Comparison of ENCODE assay signal across 27 cellular contexts in the genomic region with DNA sequence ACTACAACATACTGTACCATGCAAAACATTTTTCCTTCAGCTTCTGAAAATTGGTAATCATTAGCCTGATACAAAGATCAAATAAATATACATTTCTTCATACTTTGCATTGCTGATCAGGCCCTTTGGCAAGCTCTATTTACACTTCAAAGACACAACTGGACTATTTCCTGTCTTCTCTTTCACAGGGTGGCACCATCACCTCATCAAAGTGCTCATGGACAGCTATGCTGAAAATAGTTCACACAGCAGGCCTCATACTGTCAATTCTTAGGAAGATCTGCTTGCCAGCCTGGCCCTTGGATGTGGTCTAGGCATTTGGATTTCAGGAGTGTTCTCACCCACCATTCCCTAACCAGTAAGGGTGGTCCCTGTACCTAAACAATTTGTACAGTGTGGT. TPM values are rescaled to one million over a fixed set of nuclear protein-coding genes. Genes with fewer than 3 reads are reported as not detected.
DNase-seq lines count a peak whose midpoint lies in the region; ATAC-seq and TF ChIP-seq lines count a peak whose summit lies in the region.
"Had no signal": no experiment of that assay in that cellular context is flagged by ENCODE, and none has a peak within 500 bp of the region (broad histone marks: within the 10 kb centered on the region; RNA-seq: fewer than 3 reads in every experiment).

No MANE protein-coding gene starts in this region.

- H2BK120ac ChIP-seq in IMR-90 (ENCODE audit: low read depth, low read length) = peak overlapping the region; percentile 70

- in situ Hi-C loops in IMR-90 (cut with MboI; ENCODE audit: low sequenced_read_pairs) = no loop called here

- CTCF ChIA-PET in IMR-90 (lab: Yijun Ruan, JAX) = interaction anchor here (0.7 to 1.3 kb wide), 3 partner anchors 25 to 239 kb away, joined by 3 to 6 read pairs (median 3); no protein-coding TSS in a partner anchor

- H3K4ac ChIP-seq in IMR-90 (ENCODE audit: low read depth, low read length) = peak overlapping the region; percentile 66

- H3K36me3 Mint-ChIP-seq in stimulated activated effector memory CD8-positive, alpha-beta T cell treated with anti-CD3 and anti-CD28 coated beads, Interleukin-12 subunit alpha, Interleukin-12 subunit beta, amount 100 ng/mL, for 72 hours = no peaks in the 10 kb centered on the region

- H3K79me1 ChIP-seq in IMR-90 (ENCODE audit: low read depth in 1 of 2, low read length in 2 of 2) = no peaks in the 10 kb centered on the region

- H3K4me3 Mint-ChIP-seq in stimulated activated effector memory CD8-positive, alpha-beta T cell treated with anti-CD3 and anti-CD28 coated beads, Interleukin-12 subunit alpha, Interleukin-12 subunit beta, amount 100 ng/mL, for 72 hours = no peak overlapping the region
- H3K4me3 Mint-ChIP-seq: activated T-cell treated with anti-CD3 and anti-CD28 coated beads, Interleukin-2, amount 50 U/mL, for 72 hours; natural killer cell; stimulated activated naive CD8-positive, alpha-beta T cell treated with anti-CD3 and anti-CD28 coated beads, Interleukin-15, amount 100 ng/mL, for 72 hours; T-helper 17 cell had no signal

- peak overlapping the region; percentile 34; the same call in 1 of the 3 replicates for H2BK15ac ChIP-seq in IMR-90 (ENCODE audit: low read depth, low read length)

- ATAC-seq in IMR-90 (ENCODE audit: low read depth) = no peak
- peak; percentile 24 for ATAC-seq in stimulated activated effector memory CD8-positive, alpha-beta T cell treated with anti-CD3 and anti-CD28 coated beads, Interleukin-12 subunit alpha, Interleukin-12 subunit beta, amount 100 ng/mL, for 72 hours
- ATAC-seq in GM21423 (IDR thresholded peaks at IDR 0.05; ENCODE audit: unreplicated experiment) = no peak
- ATAC-seq: activated T-cell treated with anti-CD3 and anti-CD28 coated beads, Interleukin-2, amount 50 U/mL, for 72 hours; gastrocnemius medialis; natural killer cell; SK-N-SH treated with all-trans-retinoic acid at 6 μM for 48 hours; stimulated activated naive CD8-positive, alpha-beta T cell treated with anti-CD3 and anti-CD28 coated beads, Interleukin-15, amount 100 ng/mL, for 72 hours; T-helper 17 cell had no signal

- no peak for TF ChIP-seq CTCF in IMR-90 (conservative IDR thresholded peaks at IDR 0.05; ENCODE audit: low read depth, low read length)

- dilution Hi-C loops in IMR-90 (cut with HindIII; ENCODE audit: low sequenced_read_pairs, unreplicated experiment) = no loop called here

- DNase-seq in EH (ENCODE audit: low read depth) (peak; percentile 7), IMR-90 (no peak), NCI-H526 treated with DMSO at 0.1 percent for 48 hours (lab: John Stamatoyannopoulos, UW) (no peak)
- DNase-seq in stimulated activated effector memory CD8-positive, alpha-beta T cell treated with anti-CD3 and anti-CD28 coated beads, Interleukin-12 subunit alpha, Interleukin-12 subunit beta, amount 100 ng/mL, for 72 hours (ENCODE audit: low spot score in 2 of 2) = no peak
- no peak for DNase-seq in stimulated activated naive CD4-positive, alpha-beta T cell treated with Interleukin-2 at 50 U/mL for 16 hours (lab: John Stamatoyannopoulos, UW)
- DNase-seq: activated CD4-positive, alpha-beta T cell treated with anti-CD3 and anti-CD28 coated beads, Interleukin-2, amount 50 U/mL, for 4 hours; activated CD4-positive, CD25-positive, alpha-beta regulatory T cell; activated naive CD4-positive, alpha-beta T cell; activated T-cell treated with anti-CD3 and anti-CD28 coated beads, Interleukin-2, amount 50 U/mL, for 72 hours; brain microvascular endothelial cell; cerebellar nuclear complex; gastrocnemius medialis; GDM1; KG1; natural killer cell; NCI-H1105 treated with DMSO at 0.1 percent for 48 hours; NCI-H2029; NCI-H524; Right ventricle myocardium superior; stimulated activated naive CD8-positive, alpha-beta T cell treated with anti-CD3 and anti-CD28 coated beads, Interleukin-15, amount 100 ng/mL, for 72 hours; T-helper 17 cell had no signal

- H2BK5ac ChIP-seq in IMR-90 (ENCODE audit: low read depth, low read length, poor library complexity, severe bottlenecking) = peak overlapping the region; percentile 57

- no TSS peak for BruUV-seq in IMR-90 (replicated peaks; lab: Mats Ljungman, UMichigan)

- intact Hi-C loops in IMR-90 (cut with micrococcal nuclease) = loop anchor here (10.0 kb wide), 3 partner anchors 599 to 1239 kb away; no protein-coding TSS in a partner anchor

- H3K9me3 Mint-ChIP-seq in stimulated activated effector memory CD8-positive, alpha-beta T cell treated with anti-CD3 and anti-CD28 coated beads, Interleukin-12 subunit alpha, Interleukin-12 subunit beta, amount 100 ng/mL, for 72 hours = no peaks in the 10 kb centered on the region

- peak overlapping the region; percentile 69 for H2AFZ ChIP-seq in IMR-90 (replicated peaks; ENCODE audit: low read length, poor library complexity)

- H3K23ac ChIP-seq in IMR-90 (ENCODE audit: low read depth, low read length) = peak overlapping the region; percentile 48; the same call in 1 of the 2 replicates

- POLR2A ChIA-PET in IMR-90 (lab: Charles Lee; ENCODE audit: unreplicated experiment) = no interaction called here

- H3K9me1 ChIP-seq in IMR-90 (ENCODE audit: insufficient read depth, low read length) = peaks cover 7% of the 10 kb centered on the region; the same call in 1 of the 2 replicates

- no peak overlapping the region for H3K56ac ChIP-seq in IMR-90 (ENCODE audit: extremely low read depth, insufficient read depth, low read length)

- H3K4me1 Mint-ChIP-seq in stimulated activated effector memory CD8-positive, alpha-beta T cell treated with anti-CD3 and anti-CD28 coated beads, Interleukin-12 subunit alpha, Interleukin-12 subunit beta, amount 100 ng/mL, for 72 hours = no peaks in the 10 kb centered on the region
- H3K4me1 Mint-ChIP-seq: T-helper 17 cell had no signal

- H2AK9ac ChIP-seq in IMR-90 (replicated peaks; ENCODE audit: low read depth, low read length, poor library complexity) = no peak overlapping the region

- H3K4me1 ChIP-seq in IMR-90 (ENCODE audit: control insufficient read depth, insufficient read depth, low read length) = peaks cover 11% of the 10 kb centered on the region
- peaks cover 29% of the 10 kb centered on the region; the same call in 1 of the 2 replicates for H3K4me1 ChIP-seq in iPS-20b (ENCODE audit: insufficient read depth, low read length)
- H3K4me1 ChIP-seq: gastrocnemius medialis had no signal

- peak overlapping the region; percentile 15 to 66; a peak in 3 of 4 replicates for H4K8ac ChIP-seq in IMR-90 (ENCODE audit: low read depth in 2 of 2, low read length in 2 of 2)

- no peaks in the 10 kb centered on the region for H3K27me3 ChIP-seq in IMR-90 (ENCODE audit: control insufficient read depth, insufficient read depth, low read length)
- H3K27me3 ChIP-seq in iPS-20b (ENCODE audit: insufficient read depth, low read length) = no peaks in the 10 kb centered on the region
- H3K27me3 ChIP-seq: BLaER1 treated with 17β-estradiol and CSF1 and Interleukin-3, amounts not matched to agents 10 nM and 100 nM; brain microvascular endothelial cell; gastrocnemius medialis had no signal

- H3K9me3 ChIP-seq in IMR-90 (ENCODE audit: control insufficient read depth, insufficient read depth, low read length) = peaks cover 3% of the 10 kb centered on the region; the same call in 1 of the 2 replicates
- peaks cover 17% of the 10 kb centered on the region for H3K9me3 ChIP-seq in iPS-20b (ENCODE audit: insufficient read depth, low read depth, low read length)
- H3K9me3 ChIP-seq: gastrocnemius medialis had no signal

- H4K91ac ChIP-seq in IMR-90 (ENCODE audit: insufficient read depth, low read depth, low read length) = peak overlapping the region; percentile 44; the same call in 1 of the 2 replicates

- 0 out of 2 replicates have a peak overlapping the region, but pooled peaks have one; percentile 0 for H3K4me2 ChIP-seq in IMR-90 (ENCODE audit: low read depth, low read length)

- no peak overlapping the region for H3K27ac Mint-ChIP-seq in stimulated activated effector memory CD8-positive, alpha-beta T cell treated with anti-CD3 and anti-CD28 coated beads, Interleukin-12 subunit alpha, Interleukin-12 subunit beta, amount 100 ng/mL, for 72 hours
- H3K27ac Mint-ChIP-seq: activated T-cell treated with anti-CD3 and anti-CD28 coated beads, Interleukin-2, amount 50 U/mL, for 72 hours; natural killer cell; stimulated activated naive CD8-positive, alpha-beta T cell treated with anti-CD3 and anti-CD28 coated beads, Interleukin-15, amount 100 ng/mL, for 72 hours; T-helper 17 cell had no signal

- H2BK20ac ChIP-seq in IMR-90 (ENCODE audit: low read depth, low read length) = peak overlapping the region; percentile 62

- H3K27ac ChIP-seq in IMR-90 (ENCODE audit: insufficient read depth, low read length) (peak overlapping the region; percentile 4; the same call in 1 of the 2 replicates), iPS-20b (ENCODE audit: low read length) (no peak overlapping the region)
- H3K27ac ChIP-seq: BLaER1 treated with 17β-estradiol and CSF1 and Interleukin-3, amounts not matched to agents 10 nM and 100 nM; brain microvascular endothelial cell; gastrocnemius medialis; skin epidermis had no signal

- H3K14ac ChIP-seq in IMR-90 (replicated peaks; ENCODE audit: low read depth, low read length) = peak overlapping the region; percentile 58

- H3K4me3 ChIP-seq in IMR-90 (ENCODE audit: insufficient read depth, low read depth, low read length) (no peak overlapping the region), iPS-20b (ENCODE audit: low read length) (peak overlapping the region; percentile 34)
- H3K4me3 ChIP-seq: BLaER1 treated with 17β-estradiol and CSF1 and Interleukin-3, amounts not matched to agents 10 nM and 100 nM; gastrocnemius medialis; lung; skin epidermis had no signal

- H3K36me3 ChIP-seq in IMR-90 (ENCODE audit: control insufficient read depth, insufficient read depth, low read length) (no peaks in the 10 kb centered on the region), iPS-20b (ENCODE audit: insufficient read depth, low read depth, low read length) (no peaks in the 10 kb centered on the region)
- H3K36me3 ChIP-seq: BLaER1 treated with 17β-estradiol and CSF1 and Interleukin-3, amounts not matched to agents 10 nM and 100 nM; brain microvascular endothelial cell; gastrocnemius medialis had no signal

- TF ChIP-seq POLR2A in IMR-90 (IDR thresholded peaks at IDR 0.05; ENCODE audit: low read depth, low read length) = no peak

- H4K5ac ChIP-seq in IMR-90 (ENCODE audit: low read depth, low read length) = peak overlapping the region; percentile 19; the same call in 1 of the 2 replicates

- H3K9ac ChIP-seq in IMR-90 (ENCODE audit: low read depth, low read length) (no peak overlapping the region), iPS-20b (ENCODE audit: low read depth, low read length) (no peak overlapping the region)
- H3K9ac ChIP-seq: BLaER1 treated with 17β-estradiol and CSF1 and Interleukin-3, amounts not matched to agents 10 nM and 100 nM had no signal

- H3K18ac ChIP-seq in IMR-90 (ENCODE audit: low read depth, low read length) = peak overlapping the region; percentile 39; the same call in 1 of the 2 replicates

- H2AK5ac ChIP-seq in IMR-90 (ENCODE audit: low read depth, low read length) = peak overlapping the region; percentile 57; the same call in 1 of the 2 replicates

- no peaks in the 10 kb centered on the region for H4K20me1 ChIP-seq in IMR-90 (ENCODE audit: insufficient read depth, low read length)
- H4K20me1 ChIP-seq: BLaER1 treated with 17β-estradiol and CSF1 and Interleukin-3, amounts not matched to agents 10 nM and 100 nM had no signal

- no peak for TF ChIP-seq RAD21 in IMR-90 (IDR thresholded peaks at IDR 0.05; ENCODE audit: low read length)

RNA-seq across cellular contexts. Expression of a gene that starts 33.9 kb away (rescaled TPM):
- total RNA-seq in IMR-90 (2012; rRNA removed) = 0.90 and 1.1 TPM in 2 replicates
- 1.5 and 2.0 TPM in 2 replicates for polyA plus RNA-seq in IMR-90 (2012; rRNA removed)
- 0.51 and 0.62 TPM in 2 replicates for polyA plus RNA-seq in IMR-90 (2012; cell fraction: cytosol; rRNA removed)
- 0.67 and 6.4 TPM in 2 replicates for polyA plus RNA-seq in IMR-90 (2012; cell fraction: nucleus; rRNA removed; ENCODE audit: low replicate concordance)
- total RNA-seq: gastrocnemius medialis, Right ventricle myocardium superior had no signal

RNA-seq across cellular contexts. Expression of a gene that starts 34.6 kb away (rescaled TPM):
- 41.9 and 42.8 TPM in 2 replicates for total RNA-seq in IMR-90 (2012; rRNA removed)
- 41.5 and 52.7 TPM in 2 replicates for polyA plus RNA-seq in IMR-90 (2012; rRNA removed)
- polyA plus RNA-seq in IMR-90 (2012; cell fraction: cytosol; rRNA removed) = 11.2 and 15.8 TPM in 2 replicates
- polyA plus RNA-seq in IMR-90 (2012; cell fraction: nucleus; rRNA removed; ENCODE audit: low replicate concordance) = 7.0 and 45.7 TPM in 2 replicates
